ENCODE assay signal across 1 cellular context in the genomic region with DNA sequence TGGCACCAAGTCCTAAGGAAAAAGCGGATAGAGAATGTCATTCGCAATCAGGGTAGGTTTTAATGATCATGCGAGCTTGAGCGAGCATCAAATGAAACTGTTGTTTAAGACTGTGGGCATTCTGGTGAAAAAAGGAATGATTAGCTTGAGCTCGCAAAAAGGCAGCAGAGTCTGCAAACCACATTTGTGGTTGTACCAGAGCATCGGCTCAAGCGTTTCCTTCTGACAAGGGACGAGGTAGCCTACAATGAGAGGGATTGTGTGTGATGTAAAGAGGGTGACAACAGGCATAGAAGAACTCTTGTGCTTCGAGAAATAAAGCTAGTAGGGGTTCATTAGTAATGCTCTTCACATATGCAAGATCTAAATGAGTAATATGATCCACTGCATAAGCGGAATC.
TF ChIP-seq lines count a peak whose summit lies in the region.

No MANE protein-coding gene starts in this region.

TF ChIP-seq in GM23338, 12 proteins besides CTCF, POLR2A, EP300 and RAD21 (continued from another document):
- TF ChIP-seq, protein P1, sequence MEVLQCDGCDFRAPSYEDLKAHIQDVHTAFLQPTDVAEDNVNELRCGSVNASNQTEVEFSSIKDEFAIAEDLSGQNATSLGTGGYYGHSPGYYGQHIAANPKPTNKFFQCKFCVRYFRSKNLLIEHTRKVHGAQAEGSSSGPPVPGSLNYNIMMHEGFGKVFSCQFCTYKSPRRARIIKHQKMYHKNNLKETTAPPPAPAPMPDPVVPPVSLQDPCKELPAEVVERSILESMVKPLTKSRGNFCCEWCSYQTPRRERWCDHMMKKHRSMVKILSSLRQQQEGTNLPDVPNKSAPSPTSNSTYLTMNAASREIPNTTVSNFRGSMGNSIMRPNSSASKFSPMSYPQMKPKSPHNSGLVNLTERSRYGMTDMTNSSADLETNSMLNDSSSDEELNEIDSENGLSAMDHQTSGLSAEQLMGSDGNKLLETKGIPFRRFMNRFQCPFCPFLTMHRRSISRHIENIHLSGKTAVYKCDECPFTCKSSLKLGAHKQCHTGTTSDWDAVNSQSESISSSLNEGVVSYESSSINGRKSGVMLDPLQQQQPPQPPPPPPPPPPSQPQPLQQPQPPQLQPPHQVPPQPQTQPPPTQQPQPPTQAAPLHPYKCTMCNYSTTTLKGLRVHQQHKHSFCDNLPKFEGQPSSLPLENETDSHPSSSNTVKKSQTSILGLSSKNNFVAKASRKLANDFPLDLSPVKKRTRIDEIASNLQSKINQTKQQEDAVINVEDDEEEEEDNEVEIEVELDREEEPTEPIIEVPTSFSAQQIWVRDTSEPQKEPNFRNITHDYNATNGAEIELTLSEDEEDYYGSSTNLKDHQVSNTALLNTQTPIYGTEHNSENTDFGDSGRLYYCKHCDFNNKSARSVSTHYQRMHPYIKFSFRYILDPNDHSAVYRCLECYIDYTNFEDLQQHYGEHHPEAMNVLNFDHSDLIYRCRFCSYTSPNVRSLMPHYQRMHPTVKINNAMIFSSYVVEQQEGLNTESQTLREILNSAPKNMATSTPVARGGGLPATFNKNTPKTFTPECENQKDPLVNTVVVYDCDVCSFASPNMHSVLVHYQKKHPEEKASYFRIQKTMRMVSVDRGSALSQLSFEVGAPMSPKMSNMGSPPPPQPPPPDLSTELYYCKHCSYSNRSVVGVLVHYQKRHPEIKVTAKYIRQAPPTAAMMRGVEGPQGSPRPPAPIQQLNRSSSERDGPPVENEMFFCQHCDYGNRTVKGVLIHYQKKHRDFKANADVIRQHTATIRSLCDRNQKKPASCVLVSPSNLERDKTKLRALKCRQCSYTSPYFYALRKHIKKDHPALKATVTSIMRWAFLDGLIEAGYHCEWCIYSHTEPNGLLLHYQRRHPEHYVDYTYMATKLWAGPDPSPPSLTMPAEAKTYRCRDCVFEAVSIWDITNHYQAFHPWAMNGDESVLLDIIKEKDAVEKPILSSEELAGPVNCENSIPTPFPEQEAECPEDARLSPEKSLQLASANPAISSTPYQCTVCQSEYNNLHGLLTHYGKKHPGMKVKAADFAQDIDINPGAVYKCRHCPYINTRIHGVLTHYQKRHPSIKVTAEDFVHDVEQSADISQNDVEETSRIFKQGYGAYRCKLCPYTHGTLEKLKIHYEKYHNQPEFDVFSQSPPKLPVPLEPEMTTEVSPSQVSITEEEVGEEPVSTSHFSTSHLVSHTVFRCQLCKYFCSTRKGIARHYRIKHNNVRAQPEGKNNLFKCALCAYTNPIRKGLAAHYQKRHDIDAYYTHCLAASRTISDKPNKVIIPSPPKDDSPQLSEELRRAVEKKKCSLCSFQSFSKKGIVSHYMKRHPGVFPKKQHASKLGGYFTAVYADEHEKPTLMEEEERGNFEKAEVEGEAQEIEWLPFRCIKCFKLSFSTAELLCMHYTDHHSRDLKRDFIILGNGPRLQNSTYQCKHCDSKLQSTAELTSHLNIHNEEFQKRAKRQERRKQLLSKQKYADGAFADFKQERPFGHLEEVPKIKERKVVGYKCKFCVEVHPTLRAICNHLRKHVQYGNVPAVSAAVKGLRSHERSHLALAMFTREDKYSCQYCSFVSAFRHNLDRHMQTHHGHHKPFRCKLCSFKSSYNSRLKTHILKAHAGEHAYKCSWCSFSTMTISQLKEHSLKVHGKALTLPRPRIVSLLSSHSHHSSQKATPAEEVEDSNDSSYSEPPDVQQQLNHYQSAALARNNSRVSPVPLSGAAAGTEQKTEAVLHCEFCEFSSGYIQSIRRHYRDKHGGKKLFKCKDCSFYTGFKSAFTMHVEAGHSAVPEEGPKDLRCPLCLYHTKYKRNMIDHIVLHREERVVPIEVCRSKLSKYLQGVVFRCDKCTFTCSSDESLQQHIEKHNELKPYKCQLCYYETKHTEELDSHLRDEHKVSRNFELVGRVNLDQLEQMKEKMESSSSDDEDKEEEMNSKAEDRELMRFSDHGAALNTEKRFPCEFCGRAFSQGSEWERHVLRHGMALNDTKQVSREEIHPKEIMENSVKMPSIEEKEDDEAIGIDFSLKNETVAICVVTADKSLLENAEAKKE (CRISPR knock-in tag; IDR thresholded peaks at IDR 0.05): no peak
- no peak for TF ChIP-seq EZH2 (IDR thresholded peaks at IDR 0.05; ENCODE audit: low read depth, unreplicated experiment)
- no peak for TF ChIP-seq EZH2phosphoT487 (IDR thresholded peaks at IDR 0.05; ENCODE audit: unreplicated experiment)
- TF ChIP-seq, protein P2, sequence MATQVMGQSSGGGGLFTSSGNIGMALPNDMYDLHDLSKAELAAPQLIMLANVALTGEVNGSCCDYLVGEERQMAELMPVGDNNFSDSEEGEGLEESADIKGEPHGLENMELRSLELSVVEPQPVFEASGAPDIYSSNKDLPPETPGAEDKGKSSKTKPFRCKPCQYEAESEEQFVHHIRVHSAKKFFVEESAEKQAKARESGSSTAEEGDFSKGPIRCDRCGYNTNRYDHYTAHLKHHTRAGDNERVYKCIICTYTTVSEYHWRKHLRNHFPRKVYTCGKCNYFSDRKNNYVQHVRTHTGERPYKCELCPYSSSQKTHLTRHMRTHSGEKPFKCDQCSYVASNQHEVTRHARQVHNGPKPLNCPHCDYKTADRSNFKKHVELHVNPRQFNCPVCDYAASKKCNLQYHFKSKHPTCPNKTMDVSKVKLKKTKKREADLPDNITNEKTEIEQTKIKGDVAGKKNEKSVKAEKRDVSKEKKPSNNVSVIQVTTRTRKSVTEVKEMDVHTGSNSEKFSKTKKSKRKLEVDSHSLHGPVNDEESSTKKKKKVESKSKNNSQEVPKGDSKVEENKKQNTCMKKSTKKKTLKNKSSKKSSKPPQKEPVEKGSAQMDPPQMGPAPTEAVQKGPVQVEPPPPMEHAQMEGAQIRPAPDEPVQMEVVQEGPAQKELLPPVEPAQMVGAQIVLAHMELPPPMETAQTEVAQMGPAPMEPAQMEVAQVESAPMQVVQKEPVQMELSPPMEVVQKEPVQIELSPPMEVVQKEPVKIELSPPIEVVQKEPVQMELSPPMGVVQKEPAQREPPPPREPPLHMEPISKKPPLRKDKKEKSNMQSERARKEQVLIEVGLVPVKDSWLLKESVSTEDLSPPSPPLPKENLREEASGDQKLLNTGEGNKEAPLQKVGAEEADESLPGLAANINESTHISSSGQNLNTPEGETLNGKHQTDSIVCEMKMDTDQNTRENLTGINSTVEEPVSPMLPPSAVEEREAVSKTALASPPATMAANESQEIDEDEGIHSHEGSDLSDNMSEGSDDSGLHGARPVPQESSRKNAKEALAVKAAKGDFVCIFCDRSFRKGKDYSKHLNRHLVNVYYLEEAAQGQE (IDR thresholded peaks at IDR 0.05; ENCODE audit: unreplicated experiment): no peak
- TF ChIP-seq POLR2AphosphoS5 (IDR thresholded peaks at IDR 0.05; ENCODE audit: low read depth): no peak
- TF ChIP-seq ZNF114 (CRISPR knock-in tag; IDR thresholded peaks at IDR 0.05): no peak
- no peak for TF ChIP-seq JUNB (IDR thresholded peaks at IDR 0.05; ENCODE audit: unreplicated experiment)
- TF ChIP-seq ZNF331 (CRISPR knock-in tag; IDR thresholded peaks at IDR 0.05; ENCODE audit: low read depth): no peak
- TF ChIP-seq NANOG (IDR thresholded peaks at IDR 0.05; ENCODE audit: borderline replicate concordance): no peak
- TF ChIP-seq STAT1 (IDR thresholded peaks at IDR 0.05; ENCODE audit: unreplicated experiment): no peak
TF ChIP-seq in GM23338: peak in this region for 0.
